25 cellular contexts compared by ENCODE assay signal in genomic region chr2:169294001-169294675, GRCh38.
A peak's percentile ranks its signal among the peaks of the same experiment; 100 is the strongest.
DNase-seq lines count a peak whose midpoint lies in the region; ATAC-seq and TF ChIP-seq lines count a peak whose summit lies in the region.
"Had no signal": no experiment of that assay in that cellular context is flagged by ENCODE, and none has a peak within 500 bp of the region (broad histone marks: within the 10 kb centered on the region; RNA-seq: fewer than 3 reads in every experiment).

No MANE protein-coding gene starts in this region.

- H3F3A ChIP-seq in GM23338 (replicated peaks; ENCODE audit: low read depth) = no peaks in the 10 kb centered on the region

- no peaks in the 10 kb centered on the region for H3K36me3 ChIP-seq in GM23338 (ENCODE audit: insufficient read depth)
- no peaks in the 10 kb centered on the region for H3K36me3 ChIP-seq in lower lobe of right lung
- H3K36me3 ChIP-seq: BLaER1, cardiac muscle cell, gastrocnemius medialis, Peyer's patch had no signal

- peaks cover 5% of the 10 kb centered on the region for H3K27me3 Mint-ChIP-seq in GM23338 (ENCODE audit: insufficient read depth, low read depth, poor library complexity)

- H3K4me3 ChIP-seq in GM23338 (no peak overlapping the region), lower lobe of right lung (no peak overlapping the region)
- H3K4me3 ChIP-seq: BLaER1, cardiac muscle cell, gastrocnemius medialis, GM23248, Peyer's patch had no signal

- H3K9me2 ChIP-seq in GM23338 (ENCODE audit: insufficient read depth) = peaks cover 3% of the 10 kb centered on the region; the same call in 1 of the 2 replicates

- no peaks in the 10 kb centered on the region for H3K9me3 ChIP-seq in lower lobe of right lung
- H3K9me3 ChIP-seq: BLaER1, gastrocnemius medialis, Peyer's patch had no signal

- H3K27ac ChIP-seq in GM23338 (ENCODE audit: low read depth) (no peak overlapping the region), lower lobe of right lung (no peak overlapping the region)
- H3K27ac ChIP-seq: BLaER1, cardiac muscle cell, gastrocnemius medialis, GM23248, Peyer's patch had no signal

- intact Hi-C loops in lower lobe of right lung (cut with DNase I) = no loop called here

- no peak overlapping the region for H3K4me2 ChIP-seq in GM23338
- H3K4me2 ChIP-seq: BLaER1 had no signal

- no peaks in the 10 kb centered on the region for H3K9me3 Mint-ChIP-seq in GM23338
- H3K9me3 Mint-ChIP-seq: activated CD4-positive, alpha-beta T cell treated with anti-CD3 and anti-CD28 coated beads, Interleukin-2, amount 10 ng/mL, durations not matched to agents 7 days and 5 days; activated naive CD8-positive, alpha-beta T cell treated with anti-CD3 and anti-CD28 coated beads, Interleukin-2, amount 50 U/mL, for 24 hours; activated T-cell treated with anti-CD3 and anti-CD28 coated beads, Interleukin-2, amount 50 U/mL, for 24 hours; nephron progenitor cell; stimulated activated naive B cell treated with anti-CD40 and anti-IgM and Interleukin-4, amounts not matched to agents 10 μg/mL and 1 μg/mL and 100 μg/mL, for 72 hours; type B pancreatic cell; WTC11 had no signal

- DNase-seq in GM23338 (ENCODE audit: low spot score) (no peak), NCI-H1092 treated with DMSO at 0.1 percent for 48 hours (lab: John Stamatoyannopoulos, UW) (peak; percentile 70), NCI-H748 (lab: John Stamatoyannopoulos, UW; ENCODE audit: unreplicated experiment) (peak; percentile 88), lower lobe of right lung (no peak), GM10266 (ENCODE audit: extremely low spot score) (no peak)
- DNase-seq in stimulated activated CD4-positive, alpha-beta T cell treated with anti-CD3 and anti-CD28 coated beads, Interleukin-2, amount 100 ng/mL, for 48 hours = no peak
- DNase-seq: activated CD4-positive, alpha-beta T cell treated with anti-CD3 and anti-CD28 coated beads, Interleukin-2, amount 10 ng/mL, durations not matched to agents 7 days and 5 days; activated naive CD4-positive, alpha-beta T cell; activated naive CD8-positive, alpha-beta T cell treated with anti-CD3 and anti-CD28 coated beads, Interleukin-2, amount 50 U/mL, for 24 hours; activated T-cell treated with anti-CD3 and anti-CD28 coated beads, Interleukin-2, amount 50 U/mL, for 24 hours; COR-L47; effector CD4-positive, alpha-beta T cell; gastrocnemius medialis; GM23248; hippocampal formation; NCI-H446; nephron progenitor cell; Peyer's patch; stimulated activated naive B cell treated with anti-CD40 and anti-IgM and Interleukin-4, amounts not matched to agents 10 μg/mL and 1 μg/mL and 100 μg/mL, for 72 hours; T1000 had no signal

- no peak overlapping the region for H3K4me3 Mint-ChIP-seq in GM23338
- H3K4me3 Mint-ChIP-seq: activated CD4-positive, alpha-beta T cell treated with anti-CD3 and anti-CD28 coated beads, Interleukin-2, amount 10 ng/mL, durations not matched to agents 7 days and 5 days; activated naive CD8-positive, alpha-beta T cell treated with anti-CD3 and anti-CD28 coated beads, Interleukin-2, amount 50 U/mL, for 24 hours; activated T-cell treated with anti-CD3 and anti-CD28 coated beads, Interleukin-2, amount 50 U/mL, for 24 hours; nephron progenitor cell; stimulated activated naive B cell treated with anti-CD40 and anti-IgM and Interleukin-4, amounts not matched to agents 10 μg/mL and 1 μg/mL and 100 μg/mL, for 72 hours; type B pancreatic cell; WTC11 had no signal

- H3K27me3 ChIP-seq in GM23338 (ENCODE audit: insufficient read depth) = no peaks in the 10 kb centered on the region
- H3K27me3 ChIP-seq in lower lobe of right lung (ENCODE audit: low read depth) = no peaks in the 10 kb centered on the region
- H3K27me3 ChIP-seq: BLaER1, cardiac muscle cell, gastrocnemius medialis, Peyer's patch had no signal

- no peak for ATAC-seq in GM23338
- peak; percentile 51 to 56 for ATAC-seq in lower lobe of right lung
- no peak for ATAC-seq in HG03342 (IDR thresholded peaks at IDR 0.05; ENCODE audit: unreplicated experiment)
- ATAC-seq: activated naive CD8-positive, alpha-beta T cell treated with anti-CD3 and anti-CD28 coated beads, Interleukin-2, amount 50 U/mL, for 24 hours; gastrocnemius medialis; stimulated activated naive B cell treated with anti-CD40 and anti-IgM and Interleukin-4, amounts not matched to agents 10 μg/mL and 1 μg/mL and 100 μg/mL, for 72 hours; WTC11 had no signal

- no peaks in the 10 kb centered on the region for H3K79me2 ChIP-seq in GM23338 (replicated peaks; ENCODE audit: insufficient read depth)

- H3K36me3 Mint-ChIP-seq in GM23338 (ENCODE audit: low read depth) = no peaks in the 10 kb centered on the region
- H3K36me3 Mint-ChIP-seq: stimulated activated naive B cell treated with anti-CD40 and anti-IgM and Interleukin-4, amounts not matched to agents 10 μg/mL and 1 μg/mL and 100 μg/mL, for 72 hours; type B pancreatic cell; WTC11 had no signal

- no peaks in the 10 kb centered on the region for H4K20me1 ChIP-seq in GM23338 (replicated peaks; ENCODE audit: insufficient read depth)
- H4K20me1 ChIP-seq: BLaER1 had no signal

- H2AFZ ChIP-seq in GM23338 = peak overlapping the region; percentile 63; the same call in 1 of the 2 replicates
- H2AFZ ChIP-seq: GM23248 had no signal

- no peak overlapping the region for H3K27ac Mint-ChIP-seq in GM23338
- H3K27ac Mint-ChIP-seq: activated CD4-positive, alpha-beta T cell treated with anti-CD3 and anti-CD28 coated beads, Interleukin-2, amount 10 ng/mL, durations not matched to agents 7 days and 5 days; activated naive CD8-positive, alpha-beta T cell treated with anti-CD3 and anti-CD28 coated beads, Interleukin-2, amount 50 U/mL, for 24 hours; activated T-cell treated with anti-CD3 and anti-CD28 coated beads, Interleukin-2, amount 50 U/mL, for 24 hours; nephron progenitor cell; stimulated activated naive B cell treated with anti-CD40 and anti-IgM and Interleukin-4, amounts not matched to agents 10 μg/mL and 1 μg/mL and 100 μg/mL, for 72 hours; type B pancreatic cell; WTC11 had no signal

- H3K4me1 ChIP-seq in GM23338 (ENCODE audit: insufficient read depth) (peaks cover 18% of the 10 kb centered on the region), lower lobe of right lung (no peaks in the 10 kb centered on the region)
- H3K4me1 ChIP-seq: BLaER1, gastrocnemius medialis, Peyer's patch had no signal

- no peak for TF ChIP-seq CTCF in GM23338 (conservative IDR thresholded peaks at IDR 0.05; ENCODE audit: low read depth in 2 of 2)
- no peak for TF ChIP-seq CTCF in lower lobe of right lung (IDR thresholded peaks at IDR 0.05)
- TF ChIP-seq CTCF in GM10266 (IDR thresholded peaks at IDR 0.05; ENCODE audit: control insufficient read depth, insufficient read depth, low read depth, missing control alignments) = no peak

- peaks cover 13% of the 10 kb centered on the region for H3K4me1 Mint-ChIP-seq in GM23338
- H3K4me1 Mint-ChIP-seq: activated CD4-positive, alpha-beta T cell treated with anti-CD3 and anti-CD28 coated beads, Interleukin-2, amount 10 ng/mL, durations not matched to agents 7 days and 5 days; activated naive CD8-positive, alpha-beta T cell treated with anti-CD3 and anti-CD28 coated beads, Interleukin-2, amount 50 U/mL, for 24 hours; nephron progenitor cell; stimulated activated naive B cell treated with anti-CD40 and anti-IgM and Interleukin-4, amounts not matched to agents 10 μg/mL and 1 μg/mL and 100 μg/mL, for 72 hours had no signal

TF ChIP-seq in GM23338, 12 proteins besides CTCF, POLR2A, EP300 and RAD21:
- TF ChIP-seq EZH2phosphoT487 (IDR thresholded peaks at IDR 0.05; ENCODE audit: unreplicated experiment) (no peak), POLR2AphosphoS5 (IDR thresholded peaks at IDR 0.05; ENCODE audit: low read depth) (no peak)

Comparison
In these comparisons a context has a peak if more than half of its experiments do, and no peak if none do; other contexts are left out.
1. ATAC-seq: peak in lower lobe of right lung (2 of 2); none in GM23338 (single experiment) and HG03342 (single experiment).
2. DNase-seq: peak in NCI-H1092 treated with DMSO at 0.1 percent for 48 hours (single experiment) and NCI-H748 (single experiment); none in GM23338 (single experiment), lower lobe of right lung (single experiment), stimulated activated CD4-positive, alpha-beta T cell treated with anti-CD3 and anti-CD28 coated beads, Interleukin-2, amount 100 ng/mL, for 48 hours (0 of 2) and GM10266 (single experiment).